20 cellular contexts compared by ENCODE assay signal in genomic region chr17:20202141-20202574, GRCh38.
A peak's percentile ranks its signal among the peaks of the same experiment; 100 is the strongest.
DNase-seq lines count a peak whose midpoint lies in the region; ATAC-seq and TF ChIP-seq lines count a peak whose summit lies in the region.
"Had no signal": no experiment of that assay in that cellular context is flagged by ENCODE, and none has a peak within 500 bp of the region (broad histone marks: within the 10 kb centered on the region; RNA-seq: fewer than 3 reads in every experiment).

No MANE protein-coding gene starts in this region.

- intact Hi-C loops in colonic mucosa (cut with DNase I), result loop anchor here (10.0 kb wide), 1 partner anchor 47 kb away; no protein-coding TSS in a partner anchor

- H3K27ac ChIP-seq in colonic mucosa (peak overlapping the region; percentile 47), neural progenitor cell (no peak overlapping the region)
- H3K27ac ChIP-seq: cardiac muscle cell, left lung, pancreas, testis had no signal

- H3K27me3 Mint-ChIP-seq in neural progenitor cell (ENCODE audit: insufficient read depth, low read depth), result no peaks in the 10 kb centered on the region

- no peaks in the 10 kb centered on the region for H3K4me1 ChIP-seq in colonic mucosa
- peaks cover 11% of the 10 kb centered on the region for H3K4me1 ChIP-seq in neural progenitor cell

- ATAC-seq in GM21529 (IDR thresholded peaks at IDR 0.05; ENCODE audit: unreplicated experiment), result no peak
- ATAC-seq: activated T-cell treated with anti-CD3 and anti-CD28 coated beads, Interleukin-2, amount 50 U/mL, for 72 hours; left lung; pancreas had no signal

- H3K9ac ChIP-seq in colonic mucosa (ENCODE audit: low read depth in 2 of 2, low read length in 2 of 2) (no peak overlapping the region), neural progenitor cell (no peak overlapping the region)

- H3F3A ChIP-seq in neural progenitor cell (ENCODE audit: low read depth), result no peaks in the 10 kb centered on the region

- H3K36me3 Mint-ChIP-seq in neural progenitor cell, result peaks cover 27% of the 10 kb centered on the region

- no peak overlapping the region for H3K4me3 ChIP-seq in colonic mucosa
- H3K4me3 ChIP-seq in neural progenitor cell, result no peak overlapping the region
- H3K4me3 ChIP-seq: cardiac muscle cell, left lung, pancreas, Peyer's patch, testis had no signal

- H3K4me1 Mint-ChIP-seq in neural progenitor cell, result peaks cover 6% of the 10 kb centered on the region

- H3K27me3 ChIP-seq in colonic mucosa, result no peaks in the 10 kb centered on the region
- H3K27me3 ChIP-seq in neural progenitor cell, result no peaks in the 10 kb centered on the region
- H3K27me3 ChIP-seq: cardiac muscle cell, left lung, pancreas, Peyer's patch, testis had no signal

- peaks cover 23% of the 10 kb centered on the region for H3K79me2 ChIP-seq in neural progenitor cell (ENCODE audit: low read depth)

- H3K4me2 ChIP-seq in neural progenitor cell, result peak overlapping the region; percentile 15

- H3K9me3 Mint-ChIP-seq in neural progenitor cell, result peaks cover 17% of the 10 kb centered on the region

- H3K36me3 ChIP-seq in colonic mucosa (no peaks in the 10 kb centered on the region), neural progenitor cell (no peaks in the 10 kb centered on the region)
- H3K36me3 ChIP-seq: cardiac muscle cell, left lung, pancreas, Peyer's patch had no signal

- DNase-seq in DMS79 treated with DMSO at 0.1 percent for 48 hours (lab: John Stamatoyannopoulos, UW), result peak; percentile 53
- DNase-seq in M059J (ENCODE audit: low read depth), result peak; percentile 58
- DNase-seq in colonic mucosa, result peak; percentile 77
- DNase-seq in neural progenitor cell (ENCODE audit: low spot score), result peak; percentile 19
- no peak for DNase-seq in inferior parietal cortex (ENCODE audit: extremely low spot score)
- no peak for DNase-seq in activated CD4-positive, CD25-positive, alpha-beta regulatory T cell (lab: John Stamatoyannopoulos, UW)
- no peak for DNase-seq in dermis blood vessel endothelial cell
- DNase-seq: activated CD4-positive, alpha-beta T cell treated with anti-CD3 and anti-CD28 coated beads, Interleukin-2, amount 50 U/mL, for 48 hours; activated T-cell treated with anti-CD3 and anti-CD28 coated beads, Interleukin-2, amount 50 U/mL, for 72 hours; DMS 273 treated with DMSO at 0.1 percent for 48 hours; effector CD4-positive, alpha-beta T cell; left lung; NCI-H1694; NCI-H526; pancreas; Peyer's patch; stimulated activated CD4-positive, alpha-beta T cell treated with anti-CD3 and anti-CD28 coated beads, Interleukin-4, amount 100 ng/mL, for 4 hours; testis had no signal

- H4K20me1 ChIP-seq in neural progenitor cell (ENCODE audit: low read depth), result peaks cover 3% of the 10 kb centered on the region

- TF ChIP-seq CTCF in colonic mucosa (IDR thresholded peaks at IDR 0.05) (no peak), neural progenitor cell (IDR thresholded peaks at IDR 0.05) (no peak)

- H3K27ac Mint-ChIP-seq in neural progenitor cell, result no peak overlapping the region
- H3K27ac Mint-ChIP-seq: activated T-cell treated with anti-CD3 and anti-CD28 coated beads, Interleukin-2, amount 50 U/mL, for 72 hours had no signal

- no peak overlapping the region for H2AFZ ChIP-seq in neural progenitor cell (replicated peaks)

- H3K9me3 ChIP-seq in colonic mucosa (no peaks in the 10 kb centered on the region), neural progenitor cell (ENCODE audit: low read depth) (no peaks in the 10 kb centered on the region)
- H3K9me3 ChIP-seq: pancreas, Peyer's patch, testis had no signal

- H3K4me3 Mint-ChIP-seq in neural progenitor cell, result no peak overlapping the region
- H3K4me3 Mint-ChIP-seq: activated T-cell treated with anti-CD3 and anti-CD28 coated beads, Interleukin-2, amount 50 U/mL, for 72 hours had no signal

Comparison
In these comparisons a context has a peak if more than half of its experiments do, and no peak if none do; other contexts are left out.
1. DNase-seq: peak in DMS79 treated with DMSO at 0.1 percent for 48 hours (single experiment), M059J (single experiment), colonic mucosa (single experiment) and neural progenitor cell (single experiment); none in inferior parietal cortex (single experiment), activated CD4-positive, CD25-positive, alpha-beta regulatory T cell (0 of 4) and dermis blood vessel endothelial cell (single experiment).